ENCODE assay signal across 1 cellular context in genomic region chr2:238915596-238915995, GRCh38.
TF ChIP-seq lines count a peak whose summit lies in the region.

No MANE protein-coding gene starts in this region.

TF ChIP-seq in IMR-90, 13 proteins besides CTCF, POLR2A, EP300 and RAD21 (continued from another document):
- TF ChIP-seq ELK1 (IDR thresholded peaks at IDR 0.05; ENCODE audit: borderline replicate concordance, low read depth, low read length) (no peak), NFE2L2 (IDR thresholded peaks at IDR 0.05; ENCODE audit: low read depth, low read length) (no peak), CHD1 (IDR thresholded peaks at IDR 0.05; ENCODE audit: low read depth, low read length) (no peak)
